ENCODE assay signal across 8 cellular contexts in genomic region chr1:85581802-85582686, GRCh38. TPM values are rescaled to one million over a fixed set of nuclear protein-coding genes. Genes with fewer than 3 reads are reported as not detected.
DNase-seq lines count a peak whose midpoint lies in the region; ATAC-seq and TF ChIP-seq lines count a peak whose summit lies in the region.

No MANE protein-coding gene starts in this region.

- POLR2A ChIA-PET in activated CD8-positive, alpha-beta T cell treated with anti-CD3 and anti-CD28 coated beads, Interleukin-2, amount 10 ng/mL, durations not matched to agents 7 days and 5 days (lab: Charles Lee), result no interaction called here

- H3K4me3 Mint-ChIP-seq in activated CD8-positive, alpha-beta T cell treated with anti-CD3 and anti-CD28 coated beads, Interleukin-2, amount 10 ng/mL, durations not matched to agents 7 days and 5 days, result no peak overlapping the region

- CTCF ChIA-PET in activated CD8-positive, alpha-beta T cell treated with anti-CD3 and anti-CD28 coated beads, Interleukin-2, amount 10 ng/mL, durations not matched to agents 7 days and 5 days (lab: Charles Lee), result interaction anchor here (0.5 to 2.5 kb wide), 7 partner anchors 10 to 274 kb away, joined by 3 to 8 read pairs (median 4); no protein-coding TSS in a partner anchor

- H3K9ac ChIP-seq in skeletal muscle tissue (ENCODE audit: low read depth in 1 of 3, low read length in 3 of 3), result peak overlapping the region; percentile 98 to 100 (median 99)

- peaks cover 6% of the 10 kb centered on the region for H3K4me1 ChIP-seq in right cardiac atrium (ENCODE audit: control insufficient read depth, insufficient read depth, low read length)
- H3K4me1 ChIP-seq in skeletal muscle tissue (ENCODE audit: control insufficient read depth in 3 of 3, insufficient read depth in 3 of 3, low read length in 3 of 3), result peaks cover 27 to 39% (median 33%) of the 10 kb centered on the region in 3 donors

- 19% methylated on average over 21 of the region's 21 CpGs for WGBS in right cardiac atrium

- no peak overlapping the region for H3K4me3 ChIP-seq in WERI-Rb-1 (ENCODE audit: low read depth, low read length)
- H3K4me3 ChIP-seq in right cardiac atrium (ENCODE audit: low read length), result peak overlapping the region; percentile 60
- H3K4me3 ChIP-seq in skeletal muscle tissue (ENCODE audit: low read length in 3 of 3), result peak overlapping the region; percentile 97 to 99 (median 97)

- H3K27ac ChIP-seq in WERI-Rb-1 (no peak overlapping the region), right cardiac atrium (ENCODE audit: low read length) (peak overlapping the region; percentile 78), skeletal muscle tissue (ENCODE audit: low read depth, low read length) (peak overlapping the region; percentile 98)

- peak; percentile 68 for DNase-seq in HK-2 (ENCODE audit: unreplicated experiment)
- no peak for DNase-seq in WERI-Rb-1
- DNase-seq in right cardiac atrium, result peak; percentile 39 to 65 (median 58)
- DNase-seq in activated CD8-positive, alpha-beta T cell treated with anti-CD3 and anti-CD28 coated beads, Interleukin-2, amount 10 ng/mL, durations not matched to agents 7 days and 5 days, result no peak

- peaks cover 70% of the 10 kb centered on the region for H3K27me3 Mint-ChIP-seq in activated CD8-positive, alpha-beta T cell treated with anti-CD3 and anti-CD28 coated beads, Interleukin-2, amount 10 ng/mL, durations not matched to agents 7 days and 5 days (ENCODE audit: low read depth)

- H3K27me3 ChIP-seq in WERI-Rb-1 (ENCODE audit: insufficient read depth, low read depth, severe bottlenecking) (no peaks in the 10 kb centered on the region), right cardiac atrium (ENCODE audit: control insufficient read depth, insufficient read depth) (no peaks in the 10 kb centered on the region), skeletal muscle tissue (ENCODE audit: control insufficient read depth in 3 of 3, insufficient read depth in 3 of 3, low read length in 3 of 3) (no peaks in the 10 kb centered on the region)

- H3K9me3 Mint-ChIP-seq in activated CD8-positive, alpha-beta T cell treated with anti-CD3 and anti-CD28 coated beads, Interleukin-2, amount 10 ng/mL, durations not matched to agents 7 days and 5 days (ENCODE audit: insufficient read depth), result no peaks in the 10 kb centered on the region

- peaks cover 28% of the 10 kb centered on the region for H3K4me1 Mint-ChIP-seq in activated CD8-positive, alpha-beta T cell treated with anti-CD3 and anti-CD28 coated beads, Interleukin-2, amount 10 ng/mL, durations not matched to agents 7 days and 5 days (ENCODE audit: low read depth)

- H3K27ac Mint-ChIP-seq in activated CD8-positive, alpha-beta T cell treated with anti-CD3 and anti-CD28 coated beads, Interleukin-2, amount 10 ng/mL, durations not matched to agents 7 days and 5 days, result no peak overlapping the region

- ATAC-seq in right cardiac atrium, result peak in 1 of 2 donors; percentile 26
- ATAC-seq in GM21423 (IDR thresholded peaks at IDR 0.05; ENCODE audit: unreplicated experiment), result no peak
- ATAC-seq in GM19455 (IDR thresholded peaks at IDR 0.05; ENCODE audit: unreplicated experiment), result no peak
- no peak for ATAC-seq in activated CD8-positive, alpha-beta T cell treated with anti-CD3 and anti-CD28 coated beads, Interleukin-2, amount 10 ng/mL, durations not matched to agents 7 days and 5 days
- no peak for ATAC-seq in GM18907 (IDR thresholded peaks at IDR 0.05; ENCODE audit: unreplicated experiment)

- H3K9me3 ChIP-seq in WERI-Rb-1 (ENCODE audit: severe bottlenecking), result no peaks in the 10 kb centered on the region
- H3K9me3 ChIP-seq in right cardiac atrium (ENCODE audit: control insufficient read depth, low read length), result no peaks in the 10 kb centered on the region
- no peaks in the 10 kb centered on the region for H3K9me3 ChIP-seq in skeletal muscle tissue (ENCODE audit: control insufficient read depth in 3 of 3, low read length in 3 of 3)

- intact Hi-C loops in right cardiac atrium (cut with DNase I), result loop anchor here in 3 of 4 donors (2.0 to 10.0 kb wide), 5 partner anchors 87 to 277 kb away; partner anchors contain the start of gene ZNHIT6 (in 1 of the 3)

- H3K36me3 Mint-ChIP-seq in activated CD8-positive, alpha-beta T cell treated with anti-CD3 and anti-CD28 coated beads, Interleukin-2, amount 10 ng/mL, durations not matched to agents 7 days and 5 days (ENCODE audit: low read depth), result peaks cover 2% of the 10 kb centered on the region

- 0 out of 2 replicates have a peak, but pooled peaks have one; percentile 14 for TF ChIP-seq CTCF in WERI-Rb-1 (IDR thresholded peaks at IDR 0.05; ENCODE audit: low read depth, low read length)

- H3K36me3 ChIP-seq in WERI-Rb-1 (no peaks in the 10 kb centered on the region), skeletal muscle tissue (ENCODE audit: control insufficient read depth in 3 of 3, insufficient read depth in 3 of 3, low read length in 3 of 3) (peaks cover 15 to 27% (median 20%) of the 10 kb centered on the region in 3 donors)

RNA-seq across cellular contexts. Expression of gene CCN1, which starts 1.5 kb away (rescaled TPM):
- total RNA-seq in right cardiac atrium (100 to 1,000 TPM in 1 of 4 donors, 10 to 100 TPM in 3; 23.8 to 112 (median 36.2) TPM), skeletal muscle tissue (34.4 TPM)
- 275 TPM for polyA plus RNA-seq in right cardiac atrium
- not detected for total RNA-seq in activated CD8-positive, alpha-beta T cell treated with anti-CD3 and anti-CD28 coated beads, Interleukin-2, amount 10 ng/mL, durations not matched to agents 7 days and 5 days

Comparison
In these comparisons a context has a peak if more than half of its experiments do, and no peak if none do; other contexts are left out.
1. DNase-seq: peak in HK-2 (single experiment) and right cardiac atrium (3 of 3); none in WERI-Rb-1 (single experiment) and activated CD8-positive, alpha-beta T cell treated with anti-CD3 and anti-CD28 coated beads, Interleukin-2, amount 10 ng/mL, durations not matched to agents 7 days and 5 days (single experiment).
2. RNA of gene CCN1, which starts 1.5 kb away (total RNA-seq): 23.8 to 112 TPM in right cardiac atrium and 34.4 TPM in skeletal muscle tissue (single experiment); not detected in activated CD8-positive, alpha-beta T cell treated with anti-CD3 and anti-CD28 coated beads, Interleukin-2, amount 10 ng/mL, durations not matched to agents 7 days and 5 days; every median in the first group is over 10 times any median in the second.